In genomic region chr6:111173946-111174345, GRCh38 we compare ENCODE assay signal across 22 cellular contexts.
DNase-seq lines count a peak whose midpoint lies in the region; ATAC-seq, FAIRE-seq and TF ChIP-seq lines count a peak whose summit lies in the region.
"Had no signal": no experiment of that assay in that cellular context is flagged by ENCODE, and none has a peak within 500 bp of the region (broad histone marks: within the 10 kb centered on the region; RNA-seq: fewer than 3 reads in every experiment).

No MANE protein-coding gene starts in this region.

- no peaks in the 10 kb centered on the region for H4K20me1 ChIP-seq in DND-41 (ENCODE audit: insufficient read depth, low read length)

- TF ChIP-seq POLR2A in GM12891 (IDR thresholded peaks at IDR 0.05; ENCODE audit: low read depth, low read length), result no peak

- no peaks in the 10 kb centered on the region for H3K79me2 ChIP-seq in DND-41 (ENCODE audit: insufficient read depth, low read length)

- peak; percentile 91 for DNase-seq in A673 (ENCODE audit: low spot score)
- DNase-seq in DND-41, result no peak
- peak; percentile 55 for DNase-seq in SK-N-MC (ENCODE audit: low read depth, low spot score)
- peak; percentile 6 for DNase-seq in cerebellar cortex (ENCODE audit: low spot score)
- no peak for DNase-seq in GM12891 (ENCODE audit: insufficient read length, low spot score)
- no peak for DNase-seq in glomerular visceral epithelial cell (ENCODE audit: extremely low spot score)
- DNase-seq in nucleus accumbens (lab: John Stamatoyannopoulos, UW), result no peak
- DNase-seq: activated CD8-positive, alpha-beta memory T cell treated with anti-CD3 and anti-CD28 coated beads, Interleukin-2, amount 50 U/mL, for 4 hours; effector CD8-positive, alpha-beta T cell; erythroblast; foreskin fibroblast; heart right ventricle; IMR-90; MG63; NCI-H1436 treated with DMSO at 0.1 percent for 48 hours; NCI-H510A treated with DMSO at 0.1 percent for 48 hours had no signal

- H2AFZ ChIP-seq in DND-41 (ENCODE audit: low read depth, low read length), result no peak overlapping the region

- H3K9ac ChIP-seq in DND-41 (ENCODE audit: low read depth, low read length) (no peak overlapping the region), SK-N-MC (ENCODE audit: insufficient read length) (no peak overlapping the region)

- H3K4me1 ChIP-seq in A673 (ENCODE audit: insufficient read depth, low read length, poor library complexity, severe bottlenecking) (peaks cover 29% of the 10 kb centered on the region), DND-41 (ENCODE audit: insufficient read depth, low read length) (peaks cover 18% of the 10 kb centered on the region)
- H3K4me1 ChIP-seq: heart right ventricle, prostate gland, SJSA1, suprapubic skin had no signal

- H3K4me3 ChIP-seq in A673 (ENCODE audit: low read depth, low read length, poor library complexity, severe bottlenecking) (no peak overlapping the region), DND-41 (ENCODE audit: low read depth in 1 of 2, low read length in 2 of 2) (no peak overlapping the region), SK-N-MC (no peak overlapping the region)
- H3K4me3 ChIP-seq: heart right ventricle, MG63, prostate gland, SJSA1, suprapubic skin had no signal

- intact Hi-C loops in A673 (cut with micrococcal nuclease; ENCODE audit: unreplicated experiment), result no loop called here

- H3K27ac ChIP-seq in A673 (ENCODE audit: low read depth, low read length, poor library complexity, severe bottlenecking) (no peak overlapping the region), DND-41 (ENCODE audit: low read length) (no peak overlapping the region), SK-N-MC (no peak overlapping the region)
- H3K27ac ChIP-seq: heart right ventricle, neutrophil, prostate gland, SJSA1, suprapubic skin had no signal

- POLR2A ChIA-PET in A673 (lab: Charles Lee; ENCODE audit: low non-redundant PET), result no interaction called here

- H3K9me3 ChIP-seq in A673 (ENCODE audit: low read depth, low read length, poor library complexity, severe bottlenecking) (no peaks in the 10 kb centered on the region), DND-41 (ENCODE audit: insufficient read depth, low read length, severe bottlenecking) (no peaks in the 10 kb centered on the region), SK-N-MC (ENCODE audit: low read depth, low read length) (no peaks in the 10 kb centered on the region)
- H3K9me3 ChIP-seq: heart right ventricle, MG63, neutrophil, prostate gland, SJSA1, suprapubic skin had no signal

- H3K27me3 ChIP-seq in A673 (replicated peaks; ENCODE audit: insufficient read depth, low read depth, low read length, poor library complexity) (no peaks in the 10 kb centered on the region), DND-41 (ENCODE audit: insufficient read depth, low read length, poor library complexity) (no peaks in the 10 kb centered on the region)
- H3K27me3 ChIP-seq: MG63, neutrophil, suprapubic skin had no signal

- no peak for TF ChIP-seq CTCF in A673 (conservative IDR thresholded peaks at IDR 0.05; ENCODE audit: low read depth, low read length)
- no peak for TF ChIP-seq CTCF in DND-41 (IDR thresholded peaks at IDR 0.05; ENCODE audit: borderline replicate concordance, extremely low read depth, low read length, poor library complexity, severe bottlenecking)

- no TSS peak for BruUV-seq in A673 (replicated peaks; lab: Mats Ljungman, UMichigan)

- H3K36me3 ChIP-seq in A673 (ENCODE audit: insufficient read depth, low read length, poor library complexity, severe bottlenecking) (no peaks in the 10 kb centered on the region), DND-41 (ENCODE audit: insufficient read depth, low read length) (no peaks in the 10 kb centered on the region), SK-N-MC (ENCODE audit: insufficient read depth, low read length) (no peaks in the 10 kb centered on the region)
- H3K36me3 ChIP-seq: heart right ventricle, MG63, neutrophil, prostate gland, SJSA1, suprapubic skin had no signal

- no peak for FAIRE-seq in GM12891 (lab: Jason Lieb, UNC)
- FAIRE-seq: urothelium cell line had no signal

- H3K4me2 ChIP-seq in DND-41 (ENCODE audit: insufficient read depth, low read length), result no peak overlapping the region

- CTCF ChIA-PET in A673 (lab: Charles Lee), result no interaction called here

- ATAC-seq in DND-41 (ENCODE audit: insufficient read depth, low read depth) (peak; percentile 92), GM18858 (IDR thresholded peaks at IDR 0.05; ENCODE audit: unreplicated experiment) (no peak)
- ATAC-seq: heart right ventricle had no signal

TF ChIP-seq in GM12891, 5 proteins besides CTCF, POLR2A, EP300 and RAD21:
- TF ChIP-seq PAX5 (IDR thresholded peaks at IDR 0.05; ENCODE audit: insufficient read depth, low read length, severe bottlenecking) (no peak), POLR2AphosphoS5 (IDR thresholded peaks at IDR 0.05; ENCODE audit: low read depth, low read length) (no peak), SPI1 (IDR thresholded peaks at IDR 0.05; ENCODE audit: low read depth, low read length) (no peak), TAF1 (IDR thresholded peaks at IDR 0.05; ENCODE audit: low read depth, low read length) (no peak), POU2F2 (IDR thresholded peaks at IDR 0.05; ENCODE audit: low read depth, low read length) (no peak)

Comparison
In these comparisons a context has a peak if more than half of its experiments do, and no peak if none do; other contexts are left out.
1. DNase-seq: peak in A673 (single experiment), SK-N-MC (single experiment) and cerebellar cortex (single experiment); none in DND-41 (single experiment), GM12891 (single experiment), glomerular visceral epithelial cell (single experiment) and nucleus accumbens (0 of 56).